ENCODE assay signal across 1 cellular context in genomic region chr1:1621682-1622577, GRCh38.
TF ChIP-seq lines count a peak whose summit lies in the region.

No MANE protein-coding gene starts in this region.

TF ChIP-seq in IMR-90, 13 proteins besides CTCF, POLR2A, EP300 and RAD21:
- TF ChIP-seq FOS (IDR thresholded peaks at IDR 0.05; ENCODE audit: low read depth, low read length) = 0 out of 2 replicates have a peak, but pooled peaks have one; percentile 18
- TF ChIP-seq CEBPB (IDR thresholded peaks at IDR 0.05; ENCODE audit: low read depth, low read length) = no peak
- TF ChIP-seq MXI1 (IDR thresholded peaks at IDR 0.05; ENCODE audit: borderline replicate concordance, low read depth, low read length) = 0 out of 2 replicates have a peak, but pooled peaks have one; percentile 20
TF ChIP-seq in IMR-90: peak in this region for 2.
